ENCODE assay signal across 8 cellular contexts in genomic region chr2:48343571-48344440, GRCh38. TPM values are rescaled to one million over a fixed set of nuclear protein-coding genes. Genes with fewer than 3 reads are reported as not detected.
DNase-seq lines count a peak whose midpoint lies in the region; ATAC-seq and TF ChIP-seq lines count a peak whose summit lies in the region.

No MANE protein-coding gene starts in this region.

- peaks cover 7% of the 10 kb centered on the region for H3K4me1 Mint-ChIP-seq in progenitor cell of endocrine pancreas (ENCODE audit: low read depth)

- DNase-seq in GM04503 (ENCODE audit: low read depth) (peak; percentile 39), HCEC 1CT (peak; percentile 95), NCI-H226 (peak; percentile 79), coronary artery (ENCODE audit: low spot score) (no peak), non-pigmented ciliary epithelial cell (ENCODE audit: low read depth) (peak; percentile 90), progenitor cell of endocrine pancreas (ENCODE audit: low spot score, unreplicated experiment) (no peak), DMS 273 (lab: John Stamatoyannopoulos, UW; ENCODE audit: unreplicated experiment) (no peak)

- TF ChIP-seq CTCF in coronary artery (IDR thresholded peaks at IDR 0.05) = no peak
- TF ChIP-seq CTCF in progenitor cell of endocrine pancreas (IDR thresholded peaks at IDR 0.05; ENCODE audit: unreplicated experiment) = no peak

- peak overlapping the region; percentile 24 to 50 for H3K27ac ChIP-seq in coronary artery

- H3K4me3 ChIP-seq in coronary artery = peak overlapping the region; percentile 49

- no peak for ATAC-seq in HG02970 (IDR thresholded peaks at IDR 0.05; ENCODE audit: low FRiP score, unreplicated experiment)

- H3K27ac Mint-ChIP-seq in progenitor cell of endocrine pancreas = no peak overlapping the region

- peaks cover 16% of the 10 kb centered on the region for H3K9me3 Mint-ChIP-seq in progenitor cell of endocrine pancreas (ENCODE audit: low read depth)

- H3K36me3 Mint-ChIP-seq in progenitor cell of endocrine pancreas (ENCODE audit: insufficient read depth) = peaks cover 23% of the 10 kb centered on the region

- H3K27me3 Mint-ChIP-seq in progenitor cell of endocrine pancreas = no peaks in the 10 kb centered on the region

- no peak overlapping the region for H3K4me3 Mint-ChIP-seq in progenitor cell of endocrine pancreas (ENCODE audit: low read depth)

RNA-seq across cellular contexts. Expression of gene FOXN2, which starts 29.3 kb away (rescaled TPM):
- 14.6 and 15.4 TPM in 2 replicates for total RNA-seq in progenitor cell of endocrine pancreas

Comparison
In these comparisons a context has a peak if more than half of its experiments do, and no peak if none do; other contexts are left out.
1. DNase-seq: peak in GM04503 (single experiment), HCEC 1CT (single experiment), NCI-H226 (single experiment) and non-pigmented ciliary epithelial cell (single experiment); none in coronary artery (single experiment), progenitor cell of endocrine pancreas (single experiment) and DMS 273 (single experiment).